ENCODE assay signal across 9 cellular contexts in the genomic region with DNA sequence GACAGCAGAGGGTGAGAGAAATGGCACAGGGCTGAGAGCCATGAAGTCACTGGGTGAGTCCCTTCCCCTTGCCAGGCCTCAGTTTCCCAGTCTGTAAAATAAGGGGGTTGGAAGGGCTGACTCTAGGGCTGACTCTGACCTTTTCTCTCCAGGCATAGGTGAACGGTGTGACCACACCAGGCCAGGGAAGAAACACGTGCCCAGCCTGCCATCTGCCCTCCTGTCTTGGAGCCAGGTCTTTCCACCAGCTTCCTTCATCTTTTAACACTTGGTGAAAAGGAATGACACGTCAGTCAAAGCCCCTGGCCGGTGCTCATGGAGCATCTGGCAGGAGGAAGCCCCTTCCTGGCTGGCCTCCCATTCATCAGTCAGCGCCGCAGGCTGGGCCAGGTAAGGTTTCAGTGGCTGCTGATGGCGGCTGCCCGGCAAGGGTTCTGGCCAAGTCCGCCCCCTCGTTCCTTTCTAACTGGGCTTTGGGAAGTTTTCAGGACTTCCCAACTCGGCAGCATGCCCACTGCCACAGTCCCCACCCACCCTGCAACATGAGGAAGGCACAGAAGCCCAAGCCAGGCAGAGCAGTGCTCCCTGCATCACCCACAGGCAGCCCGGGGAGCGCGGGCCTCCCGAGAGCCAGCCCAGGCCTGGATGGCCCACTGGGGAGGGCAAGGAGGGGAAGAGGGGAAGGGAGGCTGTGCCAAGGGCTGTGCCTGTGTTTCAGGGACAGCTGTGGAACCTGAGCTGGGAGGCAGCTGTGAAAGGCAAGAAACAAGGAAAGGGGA.
DNase-seq lines count a peak whose midpoint lies in the region; ATAC-seq and TF ChIP-seq lines count a peak whose summit lies in the region.
"Had no signal": no experiment of that assay in that cellular context is flagged by ENCODE, and none has a peak within 500 bp of the region (broad histone marks: within the 10 kb centered on the region; RNA-seq: fewer than 3 reads in every experiment).

No MANE protein-coding gene starts in this region.

- no peaks in the 10 kb centered on the region for H3K4me1 Mint-ChIP-seq in CD14-positive monocyte
- peaks cover 5% of the 10 kb centered on the region for H3K4me1 Mint-ChIP-seq in activated T-cell treated with anti-CD3 and anti-CD28 coated beads, Interleukin-2, amount 50 U/mL, for 72 hours (ENCODE audit: low read depth)

- H3K4me3 ChIP-seq in gastroesophageal sphincter (no peak overlapping the region), ovary (no peak overlapping the region)

- H3K27me3 ChIP-seq in gastroesophageal sphincter (no peaks in the 10 kb centered on the region), ovary (no peaks in the 10 kb centered on the region)

- TF ChIP-seq CTCF in RWPE1 (conservative IDR thresholded peaks at IDR 0.05; ENCODE audit: low read depth) (no peak), gastroesophageal sphincter (IDR thresholded peaks at IDR 0.05) (no peak), ovary (IDR thresholded peaks at IDR 0.05) (no peak), CD14-positive monocyte (IDR thresholded peaks at IDR 0.05) (no peak)

- no peak for TF ChIP-seq EP300 in gastroesophageal sphincter (IDR thresholded peaks at IDR 0.05)
- no peak for TF ChIP-seq EP300 in ovary (IDR thresholded peaks at IDR 0.05)

- TF ChIP-seq POLR2A in gastroesophageal sphincter (IDR thresholded peaks at IDR 0.05) (no peak), ovary (IDR thresholded peaks at IDR 0.05) (no peak)

- H3K36me3 ChIP-seq in gastroesophageal sphincter = no peaks in the 10 kb centered on the region
- H3K36me3 ChIP-seq in ovary = no peaks in the 10 kb centered on the region

- peaks cover 2 to 11% (median 6%) of the 10 kb centered on the region in 3 donors for H3K27me3 Mint-ChIP-seq in CD14-positive monocyte (ENCODE audit: low read depth in 3 of 3)
- no peaks in the 10 kb centered on the region for H3K27me3 Mint-ChIP-seq in activated T-cell treated with anti-CD3 and anti-CD28 coated beads, Interleukin-2, amount 50 U/mL, for 72 hours (ENCODE audit: low read depth)

- no peak overlapping the region for H3K27ac Mint-ChIP-seq in CD14-positive monocyte
- H3K27ac Mint-ChIP-seq in activated T-cell treated with anti-CD3 and anti-CD28 coated beads, Interleukin-2, amount 50 U/mL, for 72 hours = no peak overlapping the region

- peaks cover 0 to 2% (median 0%) of the 10 kb centered on the region in 7 donors for H3K9me3 Mint-ChIP-seq in CD14-positive monocyte
- peaks cover 0 to 1% of the 10 kb centered on the region in 2 donors for H3K9me3 Mint-ChIP-seq in activated T-cell treated with anti-CD3 and anti-CD28 coated beads, Interleukin-2, amount 50 U/mL, for 72 hours

- intact Hi-C loops in ovary (cut with DNase I) = loop anchor here in 1 of 4 donors (10.0 kb wide), 1 partner anchor 272 kb away; no protein-coding TSS in a partner anchor
- intact Hi-C loops in CD14-positive monocyte (cut with micrococcal nuclease) = no loop called here

- ATAC-seq in gastroesophageal sphincter = peak; percentile 43
- ATAC-seq in GM21423 (IDR thresholded peaks at IDR 0.05; ENCODE audit: unreplicated experiment) = no peak
- ATAC-seq in activated T-cell treated with anti-CD3 and anti-CD28 coated beads, Interleukin-2, amount 50 U/mL, for 72 hours (replicated peaks in 1 of 2) = no peak

- H3K4me1 ChIP-seq in gastroesophageal sphincter (peaks cover 17 to 87% (median 28%) of the 10 kb centered on the region in 3 donors), ovary (ENCODE audit: insufficient read depth) (peaks cover 27% of the 10 kb centered on the region)

- peak overlapping the region; percentile 74 for H3K27ac ChIP-seq in RWPE1
- H3K27ac ChIP-seq in gastroesophageal sphincter = peak overlapping the region; percentile 67 to 86 (median 82)
- H3K27ac ChIP-seq in ovary = peak overlapping the region; percentile 26 to 95

- H3K36me3 Mint-ChIP-seq in CD14-positive monocyte = no peaks in the 10 kb centered on the region
- peaks cover 0 to 2% of the 10 kb centered on the region in 2 donors for H3K36me3 Mint-ChIP-seq in activated T-cell treated with anti-CD3 and anti-CD28 coated beads, Interleukin-2, amount 50 U/mL, for 72 hours (ENCODE audit: insufficient read depth in 2 of 2)

- CTCF ChIA-PET in RWPE1 (lab: Yijun Ruan, JAX) = interaction anchor here (0.6 to 0.8 kb wide), 2 partner anchors 38 to 1577 kb away, joined by 3 to 5 read pairs; no protein-coding TSS in a partner anchor

- 63% methylated on average over 5 of the region's 15 CpGs; no CpG with 5 or more reads in 1 of the 2 donors for WGBS in gastroesophageal sphincter (ENCODE audit: low coverage in 1 of 2), 2 donors
- WGBS in ovary, 3 donors = 31 to 36% (median 34%) methylated on average over 15 of the region's 15 CpGs

- DNase-seq in DMS 273 (lab: John Stamatoyannopoulos, UW; ENCODE audit: unreplicated experiment) (peak; percentile 97), RWPE1 (ENCODE audit: low spot score) (no peak), ovary (peak; percentile 58 to 80 (median 73)), CD14-positive monocyte (ENCODE audit: low spot score) (no peak), NCI-H345 treated with DMSO at 0.1 percent for 48 hours (lab: John Stamatoyannopoulos, UW; ENCODE audit: unreplicated experiment) (no peak)
- no peak for DNase-seq in activated T-cell treated with anti-CD3 and anti-CD28 coated beads, Interleukin-2, amount 50 U/mL, for 72 hours
- DNase-seq: DMS153 had no signal

- POLR2A ChIA-PET in RWPE1 (lab: Yijun Ruan, JAX; ENCODE audit: low non-redundant PET) = no interaction called here

- H3K4me3 Mint-ChIP-seq in CD14-positive monocyte = no peak overlapping the region
- H3K4me3 Mint-ChIP-seq in activated T-cell treated with anti-CD3 and anti-CD28 coated beads, Interleukin-2, amount 50 U/mL, for 72 hours = no peak overlapping the region

- no peaks in the 10 kb centered on the region for H3K9me3 ChIP-seq in gastroesophageal sphincter
- H3K9me3 ChIP-seq in ovary = no peaks in the 10 kb centered on the region

Comparison
In these comparisons a context has a peak if more than half of its experiments do, and no peak if none do; other contexts are left out.
1. DNase-seq: peak in DMS 273 (single experiment) and ovary (5 of 5); none in RWPE1 (single experiment), CD14-positive monocyte (single experiment), NCI-H345 treated with DMSO at 0.1 percent for 48 hours (single experiment) and activated T-cell treated with anti-CD3 and anti-CD28 coated beads, Interleukin-2, amount 50 U/mL, for 72 hours (0 of 2).
2. Peak in every context shown above with its lines, with median percentiles within 50 percentile points of each other: H3K27ac ChIP-seq.